1 cellular context compared by ENCODE assay signal in the genomic region with DNA sequence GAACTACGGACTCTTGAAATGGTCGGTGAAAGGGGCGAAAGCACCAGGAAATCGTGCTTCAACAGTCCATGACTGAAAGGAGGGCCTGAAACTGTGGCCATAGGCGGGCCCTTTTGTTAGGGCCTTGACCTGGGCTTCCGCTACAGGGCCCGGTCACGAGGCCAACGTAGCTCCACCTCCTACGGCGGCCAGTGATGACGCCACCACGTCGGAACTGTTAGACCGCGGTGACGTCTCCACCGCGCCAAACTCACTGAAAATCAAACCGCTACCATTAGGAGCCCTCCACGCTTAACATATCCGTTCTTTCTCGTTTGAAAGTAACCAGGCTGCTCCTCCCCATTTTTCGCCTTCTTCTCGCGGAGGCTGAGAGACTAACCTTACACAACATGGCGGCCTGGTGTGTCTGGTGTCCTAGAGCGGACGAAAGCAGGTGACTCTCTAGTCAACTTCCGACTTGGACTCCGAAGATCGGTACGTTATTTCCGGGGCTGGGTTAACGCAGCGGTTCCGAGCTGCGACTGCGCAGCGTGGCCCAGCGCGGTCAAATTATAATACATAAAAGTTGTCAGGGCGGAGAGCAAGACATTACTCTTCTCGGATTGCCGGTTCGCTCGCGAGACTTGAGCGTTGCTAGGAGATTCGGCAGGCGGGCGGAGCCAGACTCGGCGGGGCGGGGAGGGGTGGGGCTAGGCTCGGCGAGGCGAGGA.
TF ChIP-seq lines count a peak whose summit lies in the region.

No MANE protein-coding gene starts in this region.

TF ChIP-seq in K562, 482 proteins besides CTCF, POLR2A, EP300 and RAD21 (continued from another document and continues in another):
- TF ChIP-seq, protein P1, sequence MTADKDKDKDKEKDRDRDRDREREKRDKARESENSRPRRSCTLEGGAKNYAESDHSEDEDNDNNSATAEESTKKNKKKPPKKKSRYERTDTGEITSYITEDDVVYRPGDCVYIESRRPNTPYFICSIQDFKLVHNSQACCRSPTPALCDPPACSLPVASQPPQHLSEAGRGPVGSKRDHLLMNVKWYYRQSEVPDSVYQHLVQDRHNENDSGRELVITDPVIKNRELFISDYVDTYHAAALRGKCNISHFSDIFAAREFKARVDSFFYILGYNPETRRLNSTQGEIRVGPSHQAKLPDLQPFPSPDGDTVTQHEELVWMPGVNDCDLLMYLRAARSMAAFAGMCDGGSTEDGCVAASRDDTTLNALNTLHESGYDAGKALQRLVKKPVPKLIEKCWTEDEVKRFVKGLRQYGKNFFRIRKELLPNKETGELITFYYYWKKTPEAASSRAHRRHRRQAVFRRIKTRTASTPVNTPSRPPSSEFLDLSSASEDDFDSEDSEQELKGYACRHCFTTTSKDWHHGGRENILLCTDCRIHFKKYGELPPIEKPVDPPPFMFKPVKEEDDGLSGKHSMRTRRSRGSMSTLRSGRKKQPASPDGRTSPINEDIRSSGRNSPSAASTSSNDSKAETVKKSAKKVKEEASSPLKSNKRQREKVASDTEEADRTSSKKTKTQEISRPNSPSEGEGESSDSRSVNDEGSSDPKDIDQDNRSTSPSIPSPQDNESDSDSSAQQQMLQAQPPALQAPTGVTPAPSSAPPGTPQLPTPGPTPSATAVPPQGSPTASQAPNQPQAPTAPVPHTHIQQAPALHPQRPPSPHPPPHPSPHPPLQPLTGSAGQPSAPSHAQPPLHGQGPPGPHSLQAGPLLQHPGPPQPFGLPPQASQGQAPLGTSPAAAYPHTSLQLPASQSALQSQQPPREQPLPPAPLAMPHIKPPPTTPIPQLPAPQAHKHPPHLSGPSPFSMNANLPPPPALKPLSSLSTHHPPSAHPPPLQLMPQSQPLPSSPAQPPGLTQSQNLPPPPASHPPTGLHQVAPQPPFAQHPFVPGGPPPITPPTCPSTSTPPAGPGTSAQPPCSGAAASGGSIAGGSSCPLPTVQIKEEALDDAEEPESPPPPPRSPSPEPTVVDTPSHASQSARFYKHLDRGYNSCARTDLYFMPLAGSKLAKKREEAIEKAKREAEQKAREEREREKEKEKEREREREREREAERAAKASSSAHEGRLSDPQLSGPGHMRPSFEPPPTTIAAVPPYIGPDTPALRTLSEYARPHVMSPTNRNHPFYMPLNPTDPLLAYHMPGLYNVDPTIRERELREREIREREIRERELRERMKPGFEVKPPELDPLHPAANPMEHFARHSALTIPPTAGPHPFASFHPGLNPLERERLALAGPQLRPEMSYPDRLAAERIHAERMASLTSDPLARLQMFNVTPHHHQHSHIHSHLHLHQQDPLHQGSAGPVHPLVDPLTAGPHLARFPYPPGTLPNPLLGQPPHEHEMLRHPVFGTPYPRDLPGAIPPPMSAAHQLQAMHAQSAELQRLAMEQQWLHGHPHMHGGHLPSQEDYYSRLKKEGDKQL (CRISPR knock-in tag; IDR thresholded peaks at IDR 0.05; ENCODE audit: borderline replicate concordance) = no peak
- TF ChIP-seq, protein P2, sequence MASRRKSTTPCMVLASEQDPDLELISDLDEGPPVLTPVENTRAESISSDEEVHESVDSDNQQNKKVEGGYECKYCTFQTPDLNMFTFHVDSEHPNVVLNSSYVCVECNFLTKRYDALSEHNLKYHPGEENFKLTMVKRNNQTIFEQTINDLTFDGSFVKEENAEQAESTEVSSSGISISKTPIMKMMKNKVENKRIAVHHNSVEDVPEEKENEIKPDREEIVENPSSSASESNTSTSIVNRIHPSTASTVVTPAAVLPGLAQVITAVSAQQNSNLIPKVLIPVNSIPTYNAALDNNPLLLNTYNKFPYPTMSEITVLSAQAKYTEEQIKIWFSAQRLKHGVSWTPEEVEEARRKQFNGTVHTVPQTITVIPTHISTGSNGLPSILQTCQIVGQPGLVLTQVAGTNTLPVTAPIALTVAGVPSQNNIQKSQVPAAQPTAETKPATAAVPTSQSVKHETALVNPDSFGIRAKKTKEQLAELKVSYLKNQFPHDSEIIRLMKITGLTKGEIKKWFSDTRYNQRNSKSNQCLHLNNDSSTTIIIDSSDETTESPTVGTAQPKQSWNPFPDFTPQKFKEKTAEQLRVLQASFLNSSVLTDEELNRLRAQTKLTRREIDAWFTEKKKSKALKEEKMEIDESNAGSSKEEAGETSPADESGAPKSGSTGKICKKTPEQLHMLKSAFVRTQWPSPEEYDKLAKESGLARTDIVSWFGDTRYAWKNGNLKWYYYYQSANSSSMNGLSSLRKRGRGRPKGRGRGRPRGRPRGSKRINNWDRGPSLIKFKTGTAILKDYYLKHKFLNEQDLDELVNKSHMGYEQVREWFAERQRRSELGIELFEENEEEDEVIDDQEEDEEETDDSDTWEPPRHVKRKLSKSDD (conservative IDR thresholded peaks at IDR 0.05; ENCODE audit: low read length) = peak; percentile 94
- TF ChIP-seq, protein P3, sequence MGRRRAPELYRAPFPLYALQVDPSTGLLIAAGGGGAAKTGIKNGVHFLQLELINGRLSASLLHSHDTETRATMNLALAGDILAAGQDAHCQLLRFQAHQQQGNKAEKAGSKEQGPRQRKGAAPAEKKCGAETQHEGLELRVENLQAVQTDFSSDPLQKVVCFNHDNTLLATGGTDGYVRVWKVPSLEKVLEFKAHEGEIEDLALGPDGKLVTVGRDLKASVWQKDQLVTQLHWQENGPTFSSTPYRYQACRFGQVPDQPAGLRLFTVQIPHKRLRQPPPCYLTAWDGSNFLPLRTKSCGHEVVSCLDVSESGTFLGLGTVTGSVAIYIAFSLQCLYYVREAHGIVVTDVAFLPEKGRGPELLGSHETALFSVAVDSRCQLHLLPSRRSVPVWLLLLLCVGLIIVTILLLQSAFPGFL (CRISPR knock-in tag; IDR thresholded peaks at IDR 0.05) = no peak
- TF ChIP-seq, protein P4, sequence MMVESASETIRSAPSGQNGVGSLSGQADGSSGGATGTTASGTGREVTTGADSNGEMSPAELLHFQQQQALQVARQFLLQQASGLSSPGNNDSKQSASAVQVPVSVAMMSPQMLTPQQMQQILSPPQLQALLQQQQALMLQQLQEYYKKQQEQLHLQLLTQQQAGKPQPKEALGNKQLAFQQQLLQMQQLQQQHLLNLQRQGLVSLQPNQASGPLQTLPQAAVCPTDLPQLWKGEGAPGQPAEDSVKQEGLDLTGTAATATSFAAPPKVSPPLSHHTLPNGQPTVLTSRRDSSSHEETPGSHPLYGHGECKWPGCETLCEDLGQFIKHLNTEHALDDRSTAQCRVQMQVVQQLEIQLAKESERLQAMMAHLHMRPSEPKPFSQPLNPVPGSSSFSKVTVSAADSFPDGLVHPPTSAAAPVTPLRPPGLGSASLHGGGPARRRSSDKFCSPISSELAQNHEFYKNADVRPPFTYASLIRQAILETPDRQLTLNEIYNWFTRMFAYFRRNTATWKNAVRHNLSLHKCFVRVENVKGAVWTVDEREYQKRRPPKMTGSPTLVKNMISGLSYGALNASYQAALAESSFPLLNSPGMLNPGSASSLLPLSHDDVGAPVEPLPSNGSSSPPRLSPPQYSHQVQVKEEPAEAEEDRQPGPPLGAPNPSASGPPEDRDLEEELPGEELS (CRISPR knock-in tag; IDR thresholded peaks at IDR 0.05; ENCODE audit: borderline replicate concordance) = no peak
- TF ChIP-seq ETV6 (IDR thresholded peaks at IDR 0.05; ENCODE audit: borderline replicate concordance in 1 of 2, low read depth in 2 of 2, low read length in 1 of 2) (no peak), ETV6 (CRISPR knock-in tag; IDR thresholded peaks at IDR 0.05; ENCODE audit: borderline replicate concordance) (no peak), CBFB (CRISPR knock-in tag; IDR thresholded peaks at IDR 0.05) (0 out of 2 replicates have a peak, but pooled peaks have one; percentile 61), POLR2H (tag; IDR thresholded peaks at IDR 0.05; ENCODE audit: low read depth) (peak; percentile 98), POLR2G (IDR thresholded peaks at IDR 0.05; ENCODE audit: low read depth, low read length) (peak; percentile 81), CBX8 (IDR thresholded peaks at IDR 0.05; ENCODE audit: borderline replicate concordance, extremely low read depth, low read depth, low read length, poor library complexity, severe bottlenecking) (no peak), PYGO2 (tag; IDR thresholded peaks at IDR 0.05) (peak; percentile 40), BRD9 (IDR thresholded peaks at IDR 0.05; ENCODE audit: low read depth, partially characterized antibody) (peak; percentile 62)
- TF ChIP-seq, protein P5, sequence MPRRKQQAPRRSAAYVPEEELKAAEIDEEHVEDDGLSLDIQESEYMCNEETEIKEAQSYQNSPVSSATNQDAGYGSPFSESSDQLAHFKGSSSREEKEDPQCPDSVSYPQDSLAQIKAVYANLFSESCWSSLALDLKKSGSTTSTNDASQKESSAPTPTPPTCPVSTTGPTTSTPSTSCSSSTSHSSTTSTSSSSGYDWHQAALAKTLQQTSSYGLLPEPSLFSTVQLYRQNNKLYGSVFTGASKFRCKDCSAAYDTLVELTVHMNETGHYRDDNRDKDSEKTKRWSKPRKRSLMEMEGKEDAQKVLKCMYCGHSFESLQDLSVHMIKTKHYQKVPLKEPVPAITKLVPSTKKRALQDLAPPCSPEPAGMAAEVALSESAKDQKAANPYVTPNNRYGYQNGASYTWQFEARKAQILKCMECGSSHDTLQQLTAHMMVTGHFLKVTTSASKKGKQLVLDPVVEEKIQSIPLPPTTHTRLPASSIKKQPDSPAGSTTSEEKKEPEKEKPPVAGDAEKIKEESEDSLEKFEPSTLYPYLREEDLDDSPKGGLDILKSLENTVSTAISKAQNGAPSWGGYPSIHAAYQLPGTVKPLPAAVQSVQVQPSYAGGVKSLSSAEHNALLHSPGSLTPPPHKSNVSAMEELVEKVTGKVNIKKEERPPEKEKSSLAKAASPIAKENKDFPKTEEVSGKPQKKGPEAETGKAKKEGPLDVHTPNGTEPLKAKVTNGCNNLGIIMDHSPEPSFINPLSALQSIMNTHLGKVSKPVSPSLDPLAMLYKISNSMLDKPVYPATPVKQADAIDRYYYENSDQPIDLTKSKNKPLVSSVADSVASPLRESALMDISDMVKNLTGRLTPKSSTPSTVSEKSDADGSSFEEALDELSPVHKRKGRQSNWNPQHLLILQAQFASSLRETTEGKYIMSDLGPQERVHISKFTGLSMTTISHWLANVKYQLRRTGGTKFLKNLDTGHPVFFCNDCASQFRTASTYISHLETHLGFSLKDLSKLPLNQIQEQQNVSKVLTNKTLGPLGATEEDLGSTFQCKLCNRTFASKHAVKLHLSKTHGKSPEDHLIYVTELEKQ (CRISPR knock-in tag; IDR thresholded peaks at IDR 0.05) = no peak
- TF ChIP-seq, protein P6, sequence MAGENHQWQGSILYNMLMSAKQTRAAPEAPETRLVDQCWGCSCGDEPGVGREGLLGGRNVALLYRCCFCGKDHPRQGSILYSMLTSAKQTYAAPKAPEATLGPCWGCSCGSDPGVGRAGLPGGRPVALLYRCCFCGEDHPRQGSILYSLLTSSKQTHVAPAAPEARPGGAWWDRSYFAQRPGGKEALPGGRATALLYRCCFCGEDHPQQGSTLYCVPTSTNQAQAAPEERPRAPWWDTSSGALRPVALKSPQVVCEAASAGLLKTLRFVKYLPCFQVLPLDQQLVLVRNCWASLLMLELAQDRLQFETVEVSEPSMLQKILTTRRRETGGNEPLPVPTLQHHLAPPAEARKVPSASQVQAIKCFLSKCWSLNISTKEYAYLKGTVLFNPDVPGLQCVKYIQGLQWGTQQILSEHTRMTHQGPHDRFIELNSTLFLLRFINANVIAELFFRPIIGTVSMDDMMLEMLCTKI (IDR thresholded peaks at IDR 0.05; ENCODE audit: partially characterized antibody) = no peak
- TF ChIP-seq, protein P7, sequence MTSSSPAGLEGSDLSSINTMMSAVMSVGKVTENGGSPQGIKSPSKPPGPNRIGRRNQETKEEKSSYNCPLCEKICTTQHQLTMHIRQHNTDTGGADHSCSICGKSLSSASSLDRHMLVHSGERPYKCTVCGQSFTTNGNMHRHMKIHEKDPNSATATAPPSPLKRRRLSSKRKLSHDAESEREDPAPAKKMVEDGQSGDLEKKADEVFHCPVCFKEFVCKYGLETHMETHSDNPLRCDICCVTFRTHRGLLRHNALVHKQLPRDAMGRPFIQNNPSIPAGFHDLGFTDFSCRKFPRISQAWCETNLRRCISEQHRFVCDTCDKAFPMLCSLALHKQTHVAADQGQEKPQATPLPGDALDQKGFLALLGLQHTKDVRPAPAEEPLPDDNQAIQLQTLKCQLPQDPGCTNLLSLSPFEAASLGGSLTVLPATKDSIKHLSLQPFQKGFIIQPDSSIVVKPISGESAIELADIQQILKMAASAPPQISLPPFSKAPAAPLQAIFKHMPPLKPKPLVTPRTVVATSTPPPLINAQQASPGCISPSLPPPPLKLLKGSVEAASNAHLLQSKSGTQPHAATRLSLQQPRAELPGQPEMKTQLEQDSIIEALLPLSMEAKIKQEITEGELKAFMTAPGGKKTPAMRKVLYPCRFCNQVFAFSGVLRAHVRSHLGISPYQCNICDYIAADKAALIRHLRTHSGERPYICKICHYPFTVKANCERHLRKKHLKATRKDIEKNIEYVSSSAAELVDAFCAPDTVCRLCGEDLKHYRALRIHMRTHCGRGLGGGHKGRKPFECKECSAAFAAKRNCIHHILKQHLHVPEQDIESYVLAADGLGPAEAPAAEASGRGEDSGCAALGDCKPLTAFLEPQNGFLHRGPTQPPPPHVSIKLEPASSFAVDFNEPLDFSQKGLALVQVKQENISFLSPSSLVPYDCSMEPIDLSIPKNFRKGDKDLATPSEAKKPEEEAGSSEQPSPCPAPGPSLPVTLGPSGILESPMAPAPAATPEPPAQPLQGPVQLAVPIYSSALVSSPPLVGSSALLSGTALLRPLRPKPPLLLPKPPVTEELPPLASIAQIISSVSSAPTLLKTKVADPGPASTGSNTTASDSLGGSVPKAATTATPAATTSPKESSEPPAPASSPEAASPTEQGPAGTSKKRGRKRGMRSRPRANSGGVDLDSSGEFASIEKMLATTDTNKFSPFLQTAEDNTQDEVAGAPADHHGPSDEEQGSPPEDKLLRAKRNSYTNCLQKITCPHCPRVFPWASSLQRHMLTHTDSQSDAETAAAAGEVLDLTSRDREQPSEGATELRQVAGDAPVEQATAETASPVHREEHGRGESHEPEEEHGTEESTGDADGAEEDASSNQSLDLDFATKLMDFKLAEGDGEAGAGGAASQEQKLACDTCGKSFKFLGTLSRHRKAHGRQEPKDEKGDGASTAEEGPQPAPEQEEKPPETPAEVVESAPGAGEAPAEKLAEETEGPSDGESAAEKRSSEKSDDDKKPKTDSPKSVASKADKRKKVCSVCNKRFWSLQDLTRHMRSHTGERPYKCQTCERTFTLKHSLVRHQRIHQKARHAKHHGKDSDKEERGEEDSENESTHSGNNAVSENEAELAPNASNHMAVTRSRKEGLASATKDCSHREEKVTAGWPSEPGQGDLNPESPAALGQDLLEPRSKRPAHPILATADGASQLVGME (CRISPR knock-in tag; IDR thresholded peaks at IDR 0.05) = no peak; the same call in 1 of the 2 replicates
- TF ChIP-seq, protein P8, sequence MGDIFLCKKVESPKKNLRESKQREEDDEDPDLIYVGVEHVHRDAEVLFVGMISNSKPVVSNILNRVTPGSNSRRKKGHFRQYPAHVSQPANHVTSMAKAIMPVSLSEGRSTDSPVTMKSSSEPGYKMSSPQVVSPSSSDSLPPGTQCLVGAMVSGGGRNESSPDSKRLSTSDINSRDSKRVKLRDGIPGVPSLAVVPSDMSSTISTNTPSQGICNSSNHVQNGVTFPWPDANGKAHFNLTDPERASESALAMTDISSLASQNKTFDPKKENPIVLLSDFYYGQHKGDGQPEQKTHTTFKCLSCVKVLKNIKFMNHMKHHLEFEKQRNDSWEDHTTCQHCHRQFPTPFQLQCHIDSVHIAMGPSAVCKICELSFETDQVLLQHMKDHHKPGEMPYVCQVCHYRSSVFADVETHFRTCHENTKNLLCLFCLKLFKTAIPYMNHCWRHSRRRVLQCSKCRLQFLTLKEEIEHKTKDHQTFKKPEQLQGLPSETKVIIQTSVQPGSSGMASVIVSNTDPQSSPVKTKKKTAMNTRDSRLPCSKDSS (IDR thresholded peaks at IDR 0.05; ENCODE audit: low read depth, partially characterized antibody) = no peak
- TF ChIP-seq, protein P9, sequence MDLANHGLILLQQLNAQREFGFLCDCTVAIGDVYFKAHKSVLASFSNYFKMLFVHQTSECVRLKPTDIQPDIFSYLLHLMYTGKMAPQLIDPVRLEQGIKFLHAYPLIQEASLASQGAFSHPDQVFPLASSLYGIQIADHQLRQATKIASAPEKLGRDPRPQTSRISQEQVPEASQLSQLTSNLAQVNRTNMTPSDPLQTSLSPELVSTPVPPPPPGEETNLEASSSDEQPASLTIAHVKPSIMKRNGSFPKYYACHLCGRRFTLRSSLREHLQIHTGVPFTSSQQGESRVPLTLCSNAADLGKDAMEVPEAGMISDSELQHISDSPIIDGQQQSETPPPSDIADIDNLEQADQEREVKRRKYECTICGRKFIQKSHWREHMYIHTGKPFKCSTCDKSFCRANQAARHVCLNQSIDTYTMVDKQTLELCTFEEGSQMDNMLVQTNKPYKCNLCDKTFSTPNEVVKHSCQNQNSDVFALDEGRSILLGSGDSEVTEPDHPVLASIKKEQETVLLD (IDR thresholded peaks at IDR 0.05) = peak; percentile 97
